Comparison of ENCODE assay signal across 1 cellular context in the genomic region with DNA sequence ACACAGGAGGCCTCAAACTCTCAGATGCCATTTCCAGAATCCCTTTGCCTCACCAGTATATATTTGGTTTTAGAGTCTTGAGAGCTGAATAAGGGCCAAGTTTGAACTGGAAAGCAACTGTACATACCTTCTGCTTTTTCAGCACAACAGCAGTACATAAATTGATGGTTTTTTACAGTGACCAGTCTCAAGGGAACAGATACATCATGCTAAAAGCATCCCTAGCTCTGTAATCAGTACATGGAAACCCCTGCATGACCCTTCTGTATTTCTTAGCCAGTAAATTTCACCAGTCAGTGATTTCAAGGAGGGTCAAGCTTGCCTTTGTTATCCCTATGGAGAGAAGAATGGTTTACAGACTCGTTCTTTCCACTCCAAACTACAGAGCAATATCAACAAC.
TF ChIP-seq lines count a peak whose summit lies in the region.

No MANE protein-coding gene starts in this region.

TF ChIP-seq in GM23338, 12 proteins besides CTCF, POLR2A, EP300 and RAD21 (continued from another document):
- TF ChIP-seq, protein P1, sequence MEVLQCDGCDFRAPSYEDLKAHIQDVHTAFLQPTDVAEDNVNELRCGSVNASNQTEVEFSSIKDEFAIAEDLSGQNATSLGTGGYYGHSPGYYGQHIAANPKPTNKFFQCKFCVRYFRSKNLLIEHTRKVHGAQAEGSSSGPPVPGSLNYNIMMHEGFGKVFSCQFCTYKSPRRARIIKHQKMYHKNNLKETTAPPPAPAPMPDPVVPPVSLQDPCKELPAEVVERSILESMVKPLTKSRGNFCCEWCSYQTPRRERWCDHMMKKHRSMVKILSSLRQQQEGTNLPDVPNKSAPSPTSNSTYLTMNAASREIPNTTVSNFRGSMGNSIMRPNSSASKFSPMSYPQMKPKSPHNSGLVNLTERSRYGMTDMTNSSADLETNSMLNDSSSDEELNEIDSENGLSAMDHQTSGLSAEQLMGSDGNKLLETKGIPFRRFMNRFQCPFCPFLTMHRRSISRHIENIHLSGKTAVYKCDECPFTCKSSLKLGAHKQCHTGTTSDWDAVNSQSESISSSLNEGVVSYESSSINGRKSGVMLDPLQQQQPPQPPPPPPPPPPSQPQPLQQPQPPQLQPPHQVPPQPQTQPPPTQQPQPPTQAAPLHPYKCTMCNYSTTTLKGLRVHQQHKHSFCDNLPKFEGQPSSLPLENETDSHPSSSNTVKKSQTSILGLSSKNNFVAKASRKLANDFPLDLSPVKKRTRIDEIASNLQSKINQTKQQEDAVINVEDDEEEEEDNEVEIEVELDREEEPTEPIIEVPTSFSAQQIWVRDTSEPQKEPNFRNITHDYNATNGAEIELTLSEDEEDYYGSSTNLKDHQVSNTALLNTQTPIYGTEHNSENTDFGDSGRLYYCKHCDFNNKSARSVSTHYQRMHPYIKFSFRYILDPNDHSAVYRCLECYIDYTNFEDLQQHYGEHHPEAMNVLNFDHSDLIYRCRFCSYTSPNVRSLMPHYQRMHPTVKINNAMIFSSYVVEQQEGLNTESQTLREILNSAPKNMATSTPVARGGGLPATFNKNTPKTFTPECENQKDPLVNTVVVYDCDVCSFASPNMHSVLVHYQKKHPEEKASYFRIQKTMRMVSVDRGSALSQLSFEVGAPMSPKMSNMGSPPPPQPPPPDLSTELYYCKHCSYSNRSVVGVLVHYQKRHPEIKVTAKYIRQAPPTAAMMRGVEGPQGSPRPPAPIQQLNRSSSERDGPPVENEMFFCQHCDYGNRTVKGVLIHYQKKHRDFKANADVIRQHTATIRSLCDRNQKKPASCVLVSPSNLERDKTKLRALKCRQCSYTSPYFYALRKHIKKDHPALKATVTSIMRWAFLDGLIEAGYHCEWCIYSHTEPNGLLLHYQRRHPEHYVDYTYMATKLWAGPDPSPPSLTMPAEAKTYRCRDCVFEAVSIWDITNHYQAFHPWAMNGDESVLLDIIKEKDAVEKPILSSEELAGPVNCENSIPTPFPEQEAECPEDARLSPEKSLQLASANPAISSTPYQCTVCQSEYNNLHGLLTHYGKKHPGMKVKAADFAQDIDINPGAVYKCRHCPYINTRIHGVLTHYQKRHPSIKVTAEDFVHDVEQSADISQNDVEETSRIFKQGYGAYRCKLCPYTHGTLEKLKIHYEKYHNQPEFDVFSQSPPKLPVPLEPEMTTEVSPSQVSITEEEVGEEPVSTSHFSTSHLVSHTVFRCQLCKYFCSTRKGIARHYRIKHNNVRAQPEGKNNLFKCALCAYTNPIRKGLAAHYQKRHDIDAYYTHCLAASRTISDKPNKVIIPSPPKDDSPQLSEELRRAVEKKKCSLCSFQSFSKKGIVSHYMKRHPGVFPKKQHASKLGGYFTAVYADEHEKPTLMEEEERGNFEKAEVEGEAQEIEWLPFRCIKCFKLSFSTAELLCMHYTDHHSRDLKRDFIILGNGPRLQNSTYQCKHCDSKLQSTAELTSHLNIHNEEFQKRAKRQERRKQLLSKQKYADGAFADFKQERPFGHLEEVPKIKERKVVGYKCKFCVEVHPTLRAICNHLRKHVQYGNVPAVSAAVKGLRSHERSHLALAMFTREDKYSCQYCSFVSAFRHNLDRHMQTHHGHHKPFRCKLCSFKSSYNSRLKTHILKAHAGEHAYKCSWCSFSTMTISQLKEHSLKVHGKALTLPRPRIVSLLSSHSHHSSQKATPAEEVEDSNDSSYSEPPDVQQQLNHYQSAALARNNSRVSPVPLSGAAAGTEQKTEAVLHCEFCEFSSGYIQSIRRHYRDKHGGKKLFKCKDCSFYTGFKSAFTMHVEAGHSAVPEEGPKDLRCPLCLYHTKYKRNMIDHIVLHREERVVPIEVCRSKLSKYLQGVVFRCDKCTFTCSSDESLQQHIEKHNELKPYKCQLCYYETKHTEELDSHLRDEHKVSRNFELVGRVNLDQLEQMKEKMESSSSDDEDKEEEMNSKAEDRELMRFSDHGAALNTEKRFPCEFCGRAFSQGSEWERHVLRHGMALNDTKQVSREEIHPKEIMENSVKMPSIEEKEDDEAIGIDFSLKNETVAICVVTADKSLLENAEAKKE (CRISPR knock-in tag; IDR thresholded peaks at IDR 0.05) = no peak
- TF ChIP-seq EZH2 (IDR thresholded peaks at IDR 0.05; ENCODE audit: low read depth, unreplicated experiment) (no peak), ZNF114 (CRISPR knock-in tag; IDR thresholded peaks at IDR 0.05) (no peak), STAT1 (IDR thresholded peaks at IDR 0.05; ENCODE audit: unreplicated experiment) (no peak), ZNF331 (CRISPR knock-in tag; IDR thresholded peaks at IDR 0.05; ENCODE audit: low read depth) (no peak), CREB1 (CRISPR knock-in tag; IDR thresholded peaks at IDR 0.05; ENCODE audit: low read depth) (no peak), POLR2AphosphoS5 (IDR thresholded peaks at IDR 0.05; ENCODE audit: low read depth) (no peak)
- TF ChIP-seq, protein P2, sequence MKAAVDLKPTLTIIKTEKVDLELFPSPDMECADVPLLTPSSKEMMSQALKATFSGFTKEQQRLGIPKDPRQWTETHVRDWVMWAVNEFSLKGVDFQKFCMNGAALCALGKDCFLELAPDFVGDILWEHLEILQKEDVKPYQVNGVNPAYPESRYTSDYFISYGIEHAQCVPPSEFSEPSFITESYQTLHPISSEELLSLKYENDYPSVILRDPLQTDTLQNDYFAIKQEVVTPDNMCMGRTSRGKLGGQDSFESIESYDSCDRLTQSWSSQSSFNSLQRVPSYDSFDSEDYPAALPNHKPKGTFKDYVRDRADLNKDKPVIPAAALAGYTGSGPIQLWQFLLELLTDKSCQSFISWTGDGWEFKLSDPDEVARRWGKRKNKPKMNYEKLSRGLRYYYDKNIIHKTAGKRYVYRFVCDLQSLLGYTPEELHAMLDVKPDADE (IDR thresholded peaks at IDR 0.05) = no peak
- TF ChIP-seq, protein P3, sequence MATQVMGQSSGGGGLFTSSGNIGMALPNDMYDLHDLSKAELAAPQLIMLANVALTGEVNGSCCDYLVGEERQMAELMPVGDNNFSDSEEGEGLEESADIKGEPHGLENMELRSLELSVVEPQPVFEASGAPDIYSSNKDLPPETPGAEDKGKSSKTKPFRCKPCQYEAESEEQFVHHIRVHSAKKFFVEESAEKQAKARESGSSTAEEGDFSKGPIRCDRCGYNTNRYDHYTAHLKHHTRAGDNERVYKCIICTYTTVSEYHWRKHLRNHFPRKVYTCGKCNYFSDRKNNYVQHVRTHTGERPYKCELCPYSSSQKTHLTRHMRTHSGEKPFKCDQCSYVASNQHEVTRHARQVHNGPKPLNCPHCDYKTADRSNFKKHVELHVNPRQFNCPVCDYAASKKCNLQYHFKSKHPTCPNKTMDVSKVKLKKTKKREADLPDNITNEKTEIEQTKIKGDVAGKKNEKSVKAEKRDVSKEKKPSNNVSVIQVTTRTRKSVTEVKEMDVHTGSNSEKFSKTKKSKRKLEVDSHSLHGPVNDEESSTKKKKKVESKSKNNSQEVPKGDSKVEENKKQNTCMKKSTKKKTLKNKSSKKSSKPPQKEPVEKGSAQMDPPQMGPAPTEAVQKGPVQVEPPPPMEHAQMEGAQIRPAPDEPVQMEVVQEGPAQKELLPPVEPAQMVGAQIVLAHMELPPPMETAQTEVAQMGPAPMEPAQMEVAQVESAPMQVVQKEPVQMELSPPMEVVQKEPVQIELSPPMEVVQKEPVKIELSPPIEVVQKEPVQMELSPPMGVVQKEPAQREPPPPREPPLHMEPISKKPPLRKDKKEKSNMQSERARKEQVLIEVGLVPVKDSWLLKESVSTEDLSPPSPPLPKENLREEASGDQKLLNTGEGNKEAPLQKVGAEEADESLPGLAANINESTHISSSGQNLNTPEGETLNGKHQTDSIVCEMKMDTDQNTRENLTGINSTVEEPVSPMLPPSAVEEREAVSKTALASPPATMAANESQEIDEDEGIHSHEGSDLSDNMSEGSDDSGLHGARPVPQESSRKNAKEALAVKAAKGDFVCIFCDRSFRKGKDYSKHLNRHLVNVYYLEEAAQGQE (IDR thresholded peaks at IDR 0.05; ENCODE audit: unreplicated experiment) = no peak
